Comparison of ENCODE assay signal across 8 cellular contexts in the genomic region with DNA sequence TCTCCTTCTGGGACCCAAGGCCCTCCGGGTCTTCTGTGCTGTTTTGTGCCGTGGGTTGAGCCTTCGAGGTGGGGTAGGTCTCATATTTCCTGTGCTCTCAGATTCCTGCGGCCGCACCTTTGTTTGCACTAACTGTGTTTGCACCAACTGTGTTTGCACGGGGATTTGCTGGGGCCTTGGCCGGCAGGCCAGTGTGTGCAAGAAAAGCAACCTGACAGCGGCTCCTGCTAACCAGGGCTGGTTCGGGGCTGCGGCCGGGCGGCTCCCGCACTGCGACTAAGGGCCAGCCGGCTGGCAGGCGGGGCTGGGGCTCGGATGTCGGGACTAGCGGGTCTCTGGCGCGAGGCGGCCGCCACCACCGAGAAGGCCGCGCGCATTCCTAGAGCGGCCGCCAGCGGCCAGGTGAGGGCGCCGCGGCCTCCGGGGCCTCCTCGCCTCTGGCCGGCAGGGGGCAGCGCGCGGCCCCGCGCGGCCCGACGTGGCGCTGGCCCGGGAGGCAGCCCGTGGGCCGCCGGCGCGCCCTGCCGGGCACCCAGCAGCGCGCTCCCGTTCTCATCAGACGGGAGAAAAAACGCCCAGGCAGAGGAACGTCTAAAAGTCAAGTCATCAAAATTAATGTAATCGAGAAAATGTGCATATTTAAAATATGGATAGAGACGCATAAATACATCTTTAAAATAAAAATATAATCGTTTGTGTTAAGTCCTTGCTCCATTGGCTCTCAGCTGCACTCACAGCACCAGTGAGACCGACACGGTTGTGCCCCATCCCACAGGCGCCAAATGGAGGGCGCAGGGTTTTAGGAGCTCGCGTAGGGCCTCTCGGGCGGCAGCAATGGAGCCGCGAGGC. TPM values are rescaled to one million over a fixed set of nuclear protein-coding genes. Genes with fewer than 3 reads are reported as not detected.
DNase-seq lines count a peak whose midpoint lies in the region; ATAC-seq and TF ChIP-seq lines count a peak whose summit lies in the region.

No MANE protein-coding gene starts in this region.

- H3K27me3 ChIP-seq in liver (ENCODE audit: control insufficient read depth in 4 of 4, insufficient read depth in 4 of 4, low read length in 3 of 4), result no peaks in the 10 kb centered on the region

- peak overlapping the region in 1 of 2 donors; percentile 45 for H3K9ac ChIP-seq in liver (ENCODE audit: low read depth in 1 of 2, low read length in 2 of 2)

- peak; percentile 7 to 44 for TF ChIP-seq RAD21 in liver (IDR thresholded peaks at IDR 0.05)

- H3K27ac ChIP-seq in coronary artery, result peak overlapping the region in 1 of 2 donors; percentile 13
- no peak overlapping the region for H3K27ac ChIP-seq in liver (ENCODE audit: low read depth in 1 of 2, low read length in 2 of 2)

- H3K4me1 ChIP-seq in liver (ENCODE audit: control insufficient read depth in 4 of 4, insufficient read depth in 4 of 4, low read length in 3 of 4), result peaks cover 5 to 15% (median 10%) of the 10 kb centered on the region in 4 donors

- no peak for TF ChIP-seq CTCF in coronary artery (IDR thresholded peaks at IDR 0.05)
- peak; percentile 88 for TF ChIP-seq CTCF in liver (IDR thresholded peaks at IDR 0.05; ENCODE audit: low read depth, low read length, missing input control)

- no peaks in the 10 kb centered on the region for H3K36me3 ChIP-seq in liver (ENCODE audit: control insufficient read depth in 4 of 4, insufficient read depth in 3 of 4, low read depth in 1 of 4, low read length in 3 of 4)

- H3K9me3 ChIP-seq in liver (ENCODE audit: control insufficient read depth in 4 of 4, low read length in 3 of 4), result no peaks in the 10 kb centered on the region

- WGBS in liver, result 2% methylated on average over 71 of the region's 71 CpGs

- ATAC-seq in HG03045 (IDR thresholded peaks at IDR 0.05; ENCODE audit: unreplicated experiment), result peak; percentile 96

- H3K4me3 ChIP-seq in coronary artery (peak overlapping the region; percentile 66), liver (ENCODE audit: low read depth in 1 of 3, low read length in 3 of 3) (peak overlapping the region; percentile 35 to 78 (median 59))

- TF ChIP-seq POLR2A in GM18526 (IDR thresholded peaks at IDR 0.05; ENCODE audit: extremely low read depth, insufficient read length), result peak; percentile 68

- DNase-seq in AG08396 (ENCODE audit: low spot score) (peak; percentile 94), NCI-H2107 (lab: John Stamatoyannopoulos, UW) (peak; percentile 73), coronary artery (ENCODE audit: low spot score) (no peak)
- peak; percentile 59 for DNase-seq in activated CD4-positive, alpha-beta T cell treated with anti-CD3 and anti-CD28 coated beads for 1 hour
- peak; percentile 37 to 66 (median 58) for DNase-seq in stimulated activated CD4-positive, alpha-beta T cell treated with anti-CD3 and anti-CD28 coated beads, TNF-alpha, amount 100 ng/mL, for 1 hour (ENCODE audit: low read depth in 3 of 3, low spot score in 1 of 3)

TF ChIP-seq in liver, 16 proteins besides CTCF, POLR2A, EP300 and RAD21:
- TF ChIP-seq FOXA1 (IDR thresholded peaks at IDR 0.05), result no peak
- no peak for TF ChIP-seq EGR1 (IDR thresholded peaks at IDR 0.05; ENCODE audit: low read depth in 2 of 2)
- no peak for TF ChIP-seq HNF4A (conservative IDR thresholded peaks at IDR 0.05)
- no peak for TF ChIP-seq FOXA2 (IDR thresholded peaks at IDR 0.05)
- no peak for TF ChIP-seq TAF1 (conservative IDR thresholded peaks at IDR 0.05)
- no peak for TF ChIP-seq NR2F2 (IDR thresholded peaks at IDR 0.05)
- TF ChIP-seq RXRA (IDR thresholded peaks at IDR 0.05), result no peak
- no peak for TF ChIP-seq SP1 (IDR thresholded peaks at IDR 0.05)
- no peak for TF ChIP-seq ZBTB33 (IDR thresholded peaks at IDR 0.05)
- no peak for TF ChIP-seq MAX (IDR thresholded peaks at IDR 0.05)
- no peak for TF ChIP-seq GABPA (IDR thresholded peaks at IDR 0.05 in 1 of 2, conservative IDR thresholded peaks at IDR 0.05 in 1 of 2)
- no peak for TF ChIP-seq YY1 (IDR thresholded peaks at IDR 0.05)
- TF ChIP-seq HNF4G (IDR thresholded peaks at IDR 0.05), result no peak

RNA-seq across cellular contexts. Expression of gene ZNF777, which starts 38.6 kb away (rescaled TPM):
- total RNA-seq in liver, result 1 to 10 TPM; 3.8 to 4.3 TPM
- 1 to 10 TPM in 1 of 2 donors, under 1 TPM in 1; 0.22 to 5.7 TPM for polyA plus RNA-seq in liver
